In genomic region chr17:50149425-50150353, GRCh38 we compare ENCODE assay signal across 2 cellular contexts.
TF ChIP-seq lines count a peak whose summit lies in the region.

No MANE protein-coding gene starts in this region.

TF ChIP-seq in SK-N-SH treated with all-trans-retinoic acid at 6 μM for 48 hours, 23 proteins besides CTCF, POLR2A, EP300 and RAD21:
- TF ChIP-seq TSHZ2 (CRISPR knock-in tag; IDR thresholded peaks at IDR 0.05) (0 out of 2 replicates have a peak, but pooled peaks have one; percentile 11), PATZ1 (CRISPR knock-in tag; IDR thresholded peaks at IDR 0.05; ENCODE audit: borderline replicate concordance) (no peak), ESRRG (CRISPR knock-in tag; IDR thresholded peaks at IDR 0.05) (no peak), TOX (CRISPR knock-in tag; IDR thresholded peaks at IDR 0.05; ENCODE audit: borderline replicate concordance) (no peak)

TF ChIP-seq in K562, 482 proteins besides CTCF, POLR2A, EP300 and RAD21 (continues in another document):
- peak; percentile 60 for TF ChIP-seq HMGN3 (IDR thresholded peaks at IDR 0.05; ENCODE audit: borderline replicate concordance, extremely low read depth, insufficient read length, low read depth, low read length)
- peak; percentile 67 for TF ChIP-seq NFIC (IDR thresholded peaks at IDR 0.05)
- TF ChIP-seq ARID4B (CRISPR knock-in tag; IDR thresholded peaks at IDR 0.05): peak; percentile 53
- peak; percentile 79 for TF ChIP-seq L3MBTL2 (IDR thresholded peaks at IDR 0.05)
- TF ChIP-seq HMGXB4 (CRISPR knock-in tag; IDR thresholded peaks at IDR 0.05): peak; percentile 79
- TF ChIP-seq ZNF583 (CRISPR knock-in tag; IDR thresholded peaks at IDR 0.05): no peak
- TF ChIP-seq TRIM24 (IDR thresholded peaks at IDR 0.05): 0 out of 4 replicates have a peak, but pooled peaks of 1 of the 2 experiments have one; percentile 45
- no peak for TF ChIP-seq NCOA1 (IDR thresholded peaks at IDR 0.05; ENCODE audit: low read depth)
- TF ChIP-seq ETV5 (CRISPR knock-in tag; IDR thresholded peaks at IDR 0.05; ENCODE audit: low read depth): 0 out of 2 replicates have a peak, but pooled peaks have one; percentile 28
- TF ChIP-seq THAP7 (CRISPR knock-in tag; IDR thresholded peaks at IDR 0.05): peak; percentile 61; the same call in 1 of the 2 replicates
- 0 out of 2 replicates have a peak, but pooled peaks have one; percentile 46 for TF ChIP-seq SIN3B (IDR thresholded peaks at IDR 0.05; ENCODE audit: low read depth)
- TF ChIP-seq HEY1 (CRISPR knock-in tag; IDR thresholded peaks at IDR 0.05; ENCODE audit: borderline replicate concordance): no peak
- TF ChIP-seq ZNF764 (CRISPR knock-in tag; IDR thresholded peaks at IDR 0.05; ENCODE audit: low read depth): no peak
- TF ChIP-seq PCBP1 (IDR thresholded peaks at IDR 0.05; ENCODE audit: low read depth, low read length, poor library complexity, severe bottlenecking): peak; percentile 68
- no peak for TF ChIP-seq TFAM (CRISPR knock-in tag; conservative IDR thresholded peaks at IDR 0.05)
- no peak for TF ChIP-seq NR0B1 (IDR thresholded peaks at IDR 0.05; ENCODE audit: partially characterized antibody)
- peak; percentile 47; the same call in 1 of the 2 replicates for TF ChIP-seq PHF8 (IDR thresholded peaks at IDR 0.05; ENCODE audit: borderline replicate concordance, low read length)
- peak; percentile 29 for TF ChIP-seq TAF1 (IDR thresholded peaks at IDR 0.05; ENCODE audit: control insufficient read depth, extremely low read depth, insufficient read depth, low read length, severe bottlenecking)
- TF ChIP-seq ZNF695 (CRISPR knock-in tag; IDR thresholded peaks at IDR 0.05): no peak
- TF ChIP-seq GMEB1 (CRISPR knock-in tag; IDR thresholded peaks at IDR 0.05): peak; percentile 55
- TF ChIP-seq ZNF639 (CRISPR knock-in tag; conservative IDR thresholded peaks at IDR 0.05 in 1 of 2, IDR thresholded peaks at IDR 0.05 in 1 of 2): peak in 1 of 2 experiments; percentile 76; a peak in 2 of 4 replicates
- no peak for TF ChIP-seq NBN (IDR thresholded peaks at IDR 0.05; ENCODE audit: low read depth)
- peak in 1 of 3 experiments; percentile 67; a peak in 4 of 6 replicates for TF ChIP-seq ZBTB11 (CRISPR knock-in tag; IDR thresholded peaks at IDR 0.05)
- peak; percentile 71 for TF ChIP-seq RBFOX2 (IDR thresholded peaks at IDR 0.05; ENCODE audit: low read depth, low read length)
- peak; percentile 51 for TF ChIP-seq CCNT2 (IDR thresholded peaks at IDR 0.05; ENCODE audit: borderline replicate concordance, extremely low read depth, insufficient read length, low read depth, low read length)
- TF ChIP-seq PHF20 (IDR thresholded peaks at IDR 0.05; ENCODE audit: partially characterized antibody): peak; percentile 33
- no peak for TF ChIP-seq EWSR1 (IDR thresholded peaks at IDR 0.05; ENCODE audit: borderline replicate concordance, low read depth, partially characterized antibody)
- no peak for TF ChIP-seq ZFP1 (CRISPR knock-in tag; IDR thresholded peaks at IDR 0.05)
- TF ChIP-seq GATAD2B (IDR thresholded peaks at IDR 0.05; ENCODE audit: borderline replicate concordance): peak; percentile 72
- peak in 1 of 3 experiments; percentile 30 for TF ChIP-seq YY1 (IDR thresholded peaks at IDR 0.05; ENCODE audit: borderline replicate concordance in 1 of 3, control insufficient read depth in 1 of 3, extremely low read depth in 1 of 3, insufficient read depth in 3 of 3, insufficient read length in 1 of 3, insufficient replicate concordance in 2 of 3, low read depth in 1 of 3, low read length in 2 of 3)
- peak; percentile 61 for TF ChIP-seq ETV1 (tag; conservative IDR thresholded peaks at IDR 0.05; ENCODE audit: low read depth)
